In genomic region chr5:93201061-93201460, GRCh38 we compare ENCODE assay signal across 1 cellular context.
TF ChIP-seq lines count a peak whose summit lies in the region.

No MANE protein-coding gene starts in this region.

TF ChIP-seq in SK-N-SH treated with all-trans-retinoic acid at 6 μM for 48 hours, 23 proteins besides CTCF, POLR2A, EP300 and RAD21 (continued from another document):
- TF ChIP-seq CREB5 (CRISPR knock-in tag; IDR thresholded peaks at IDR 0.05; ENCODE audit: low read depth) (no peak), ESRRG (CRISPR knock-in tag; IDR thresholded peaks at IDR 0.05) (no peak), TCF4 (CRISPR knock-in tag; IDR thresholded peaks at IDR 0.05; ENCODE audit: borderline replicate concordance) (no peak), PPARA (CRISPR knock-in tag; IDR thresholded peaks at IDR 0.05; ENCODE audit: borderline replicate concordance) (no peak), ZFP30 (CRISPR knock-in tag; IDR thresholded peaks at IDR 0.05) (no peak)
